Comparison of ENCODE assay signal across 8 cellular contexts in the genomic region with DNA sequence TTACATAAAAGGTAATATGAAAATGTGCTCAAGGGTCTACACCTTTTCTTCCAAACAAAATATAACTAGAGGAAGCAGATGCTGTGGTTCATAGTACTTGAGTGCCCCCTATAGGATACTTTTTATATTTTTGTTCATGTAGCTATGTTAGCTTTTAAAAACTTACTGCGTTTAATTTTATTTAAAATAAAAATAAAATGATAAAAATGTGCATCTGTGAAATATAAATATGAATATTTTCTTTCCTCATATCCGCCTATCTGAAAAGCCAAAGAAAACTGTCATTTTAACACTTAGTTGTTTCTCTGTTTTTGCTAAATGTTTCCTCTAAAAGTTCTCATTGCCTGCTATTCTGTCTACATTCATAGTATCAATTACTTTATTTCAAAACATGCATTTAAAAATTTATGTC. TPM values are rescaled to one million over a fixed set of nuclear protein-coding genes. Genes with fewer than 3 reads are reported as not detected.
DNase-seq lines count a peak whose midpoint lies in the region; ATAC-seq, FAIRE-seq and TF ChIP-seq lines count a peak whose summit lies in the region.

No MANE protein-coding gene starts in this region.

- H3K9me3 ChIP-seq in pancreas = no peaks in the 10 kb centered on the region

- no peaks in the 10 kb centered on the region for H3K9me3 Mint-ChIP-seq in chondrocyte (ENCODE audit: low read depth)

- POLR2A ChIA-PET in BJ (lab: Charles Lee) = no interaction called here

- DNase-seq in BJ (ENCODE audit: low read depth) = no peak
- DNase-seq in NCI-H446 treated with DMSO at 0.1 percent for 48 hours (lab: John Stamatoyannopoulos, UW) = peak; percentile 52
- no peak for DNase-seq in chondrocyte (ENCODE audit: low spot score)
- no peak for DNase-seq in pancreas
- no peak for DNase-seq in hepatic stellate cell (ENCODE audit: low spot score)
- no peak for DNase-seq in NCI-H2029 (lab: John Stamatoyannopoulos, UW)

- TF ChIP-seq CTCF in BJ (IDR thresholded peaks at IDR 0.05; ENCODE audit: insufficient read depth, low read depth, low read length) (peak; percentile 45), chondrocyte (IDR thresholded peaks at IDR 0.05) (peak; percentile 97), pancreas (IDR thresholded peaks at IDR 0.05) (peak in 2 of 4 donors; percentile 39 to 49)

- WGBS in pancreas, 2 donors = 1 to 2% methylated on average over 2 of the region's 2 CpGs

- peak; percentile 88 for FAIRE-seq in pancreas (lab: Jason Lieb, UNC)

- H3K36me3 ChIP-seq in BJ (ENCODE audit: control insufficient read depth, insufficient read depth, low read length) (no peaks in the 10 kb centered on the region), pancreas (no peaks in the 10 kb centered on the region)

- H3K27me3 ChIP-seq in BJ (ENCODE audit: control insufficient read depth, insufficient read depth, low read length) (no peaks in the 10 kb centered on the region), pancreas (peaks cover 0 to 2% (median 0%) of the 10 kb centered on the region in 4 donors)

- H3K4me1 ChIP-seq in pancreas = no peaks in the 10 kb centered on the region

- H3K36me3 Mint-ChIP-seq in chondrocyte (ENCODE audit: low read depth) = no peaks in the 10 kb centered on the region

- ATAC-seq in GM21529 (IDR thresholded peaks at IDR 0.05; ENCODE audit: unreplicated experiment) = peak; percentile 56
- ATAC-seq in pancreas = peak in 3 of 4 donors; percentile 59 to 66 (median 63)
- no peak for ATAC-seq in HG03045 (IDR thresholded peaks at IDR 0.05; ENCODE audit: unreplicated experiment)

- no peak overlapping the region for H3K27ac ChIP-seq in pancreas

- no peak overlapping the region for H3K4me3 Mint-ChIP-seq in chondrocyte (ENCODE audit: unreplicated experiment)

- no peaks in the 10 kb centered on the region for H3K27me3 Mint-ChIP-seq in chondrocyte (ENCODE audit: low read depth)

- no peak overlapping the region for H3K4me3 ChIP-seq in BJ (ENCODE audit: low read depth, low read length)
- H3K4me3 ChIP-seq in pancreas = no peak overlapping the region

- no peaks in the 10 kb centered on the region for H3K4me1 Mint-ChIP-seq in chondrocyte (ENCODE audit: low read depth)

- CTCF ChIA-PET in BJ (lab: Yijun Ruan, JAX) = interaction anchor here (1.0 to 3.6 kb wide), 3 partner anchors 9 to 11 kb away, joined by 3 to 24 read pairs (median 4); a partner anchor contains a TSS

- no peak overlapping the region for H3K27ac Mint-ChIP-seq in chondrocyte (ENCODE audit: unreplicated experiment)

- intact Hi-C loops in pancreas (cut with DNase I) = no loop called here

RNA-seq across cellular contexts. Expression of a gene that starts 9.6 kb away (rescaled TPM):
- polyA plus RNA-seq in BJ (2011; rRNA removed) (0.04 and 0.11 TPM in 2 replicates), pancreas (under 1 TPM; 0.08 to 0.40 TPM)
- polyA minus RNA-seq in BJ (2011; rRNA and poly(A)+ RNA removed) = 0.31 and 0.66 TPM in 2 replicates
- total RNA-seq in chondrocyte (0.03 to 0.65 TPM (median 0.25 TPM) in 3 replicates), pancreas (under 1 TPM; 0.06 to 0.55 (median 0.25) TPM)
